ENCODE assay signal across 19 cellular contexts in the genomic region with DNA sequence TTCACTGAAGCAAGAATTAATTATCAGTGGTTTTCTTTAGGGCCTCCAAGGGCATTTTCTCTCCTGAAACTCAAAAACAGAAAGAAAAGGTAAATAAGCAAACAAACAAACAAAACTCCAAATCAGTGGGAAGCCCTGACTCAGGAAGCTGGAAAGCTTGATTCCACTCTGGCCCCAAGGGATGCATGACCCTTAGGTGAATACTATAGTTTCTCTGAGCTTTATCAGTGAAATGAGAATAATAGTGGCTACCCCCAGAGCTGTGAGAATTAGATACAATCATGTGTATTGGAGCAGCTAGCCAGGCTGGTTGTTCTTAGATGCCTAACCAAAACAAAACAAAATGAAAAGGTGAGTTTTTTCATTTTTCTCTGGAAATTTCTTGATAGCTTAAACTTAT.
"Had no signal": no experiment of that assay in that cellular context is flagged by ENCODE, and none has a peak within 500 bp of the region (broad histone marks: within the 10 kb centered on the region; RNA-seq: fewer than 3 reads in every experiment).

No MANE protein-coding gene starts in this region.

- DNase-seq: IMR-90, Karpas-422, KG1, MM.1S, NCI-H187, NCI-H2029, NCI-H2081 treated with DMSO at 0.1 percent for 48 hours, NCI-H2171, NCI-H226, NCI-H446, NCI-H510A, NCI-H524 treated with DMSO at 0.1 percent for 48 hours, NCI-H69, Right ventricle myocardium superior, RPMI8226, SIG-M5 had no signal

- H3K36me3 ChIP-seq: SJSA1 had no signal

- ATAC-seq: HepG2 had no signal

- H3K4me1 ChIP-seq: SJSA1 had no signal

- H3K27me3 ChIP-seq: SJSA1 had no signal

- H3K27ac ChIP-seq: SJSA1, SK-N-MC had no signal

- H3K4me3 ChIP-seq: SJSA1, SK-N-MC had no signal
